ENCODE assay signal across 9 cellular contexts in genomic region chr20:5080384-5080877, GRCh38. TPM values are rescaled to one million over a fixed set of nuclear protein-coding genes. Genes with fewer than 3 reads are reported as not detected.
DNase-seq lines count a peak whose midpoint lies in the region; ATAC-seq and TF ChIP-seq lines count a peak whose summit lies in the region.
"Had no signal": no experiment of that assay in that cellular context is flagged by ENCODE, and none has a peak within 500 bp of the region (broad histone marks: within the 10 kb centered on the region; RNA-seq: fewer than 3 reads in every experiment).

No MANE protein-coding gene starts in this region.

- no peaks in the 10 kb centered on the region for H3K36me3 Mint-ChIP-seq in type B pancreatic cell

- H3K4me1 Mint-ChIP-seq in type B pancreatic cell (ENCODE audit: unreplicated experiment): peaks cover 4% of the 10 kb centered on the region

- no peak overlapping the region for H3K27ac Mint-ChIP-seq in type B pancreatic cell

- no peak for TF ChIP-seq CTCF in stomach (IDR thresholded peaks at IDR 0.05)
- no peak for TF ChIP-seq CTCF in type B pancreatic cell (conservative IDR thresholded peaks at IDR 0.05)

- no peak overlapping the region for H3K4me3 ChIP-seq in ACC112 (ENCODE audit: low read depth, low read length)
- H3K4me3 ChIP-seq in stomach: no peak overlapping the region
- H3K4me3 ChIP-seq: ovary had no signal

- peak overlapping the region; percentile 66 for H3K27ac ChIP-seq in ACC112 (ENCODE audit: low read depth, low read length)
- H3K27ac ChIP-seq in stomach: peak overlapping the region in 4 of 5 donors; percentile 17 to 87 (median 60)
- H3K27ac ChIP-seq: ovary had no signal

- DNase-seq in SK-MEL-5 (ENCODE audit: low read depth, low spot score) (peak; percentile 84), germinal center (ENCODE audit: low spot score) (peak; percentile 20), stomach (peak; percentile 46), type B pancreatic cell (ENCODE audit: extremely low spot score, unreplicated experiment) (no peak)
- no peak for DNase-seq in stimulated activated naive CD4-positive, alpha-beta T cell (lab: John Stamatoyannopoulos, UW)
- no peak for DNase-seq in stimulated activated CD4-positive, alpha-beta T cell treated with anti-CD3 and anti-CD28 coated beads, Interleukin-4, amount 100 ng/mL, for 24 hours

- H3K4me3 Mint-ChIP-seq in type B pancreatic cell: no peak overlapping the region

- peaks cover 3% of the 10 kb centered on the region for H3K27me3 Mint-ChIP-seq in type B pancreatic cell

- peak; percentile 34 for ATAC-seq in GM21423 (IDR thresholded peaks at IDR 0.05; ENCODE audit: unreplicated experiment)

- in situ Hi-C loops in SK-MEL-5 (cut with HindIII; ENCODE audit: low pct_unique_long_range_greater_than_20kb, low sequenced_read_pairs): no loop called here

- no peaks in the 10 kb centered on the region for H3K79me2 ChIP-seq in ACC112 (ENCODE audit: control insufficient read depth, insufficient read depth, low read length, unreplicated experiment)

- WGBS in stomach, 5 donors: 87 to 95% (median 92%) methylated on average over 10 of the region's 10 CpGs

- H3K4me1 ChIP-seq in ACC112 (ENCODE audit: control insufficient read depth, insufficient read depth, low read length, unreplicated experiment) (peaks cover 11% of the 10 kb centered on the region), stomach (peaks cover 0 to 27% (median 10%) of the 10 kb centered on the region in 4 donors)

- intact Hi-C loops in stomach (cut with DNase I; ENCODE audit: low total_unique reads): no loop called here

- no peak for TF ChIP-seq EP300 in stomach (IDR thresholded peaks at IDR 0.05)

- peak overlapping the region; percentile 47 for H2AFZ ChIP-seq in ACC112 (ENCODE audit: low read length, unreplicated experiment)

- no peaks in the 10 kb centered on the region for H3K9me3 ChIP-seq in stomach
- H3K9me3 ChIP-seq: ovary had no signal

- H3K27me3 ChIP-seq in ACC112 (ENCODE audit: insufficient read depth, low read length): no peaks in the 10 kb centered on the region
- H3K27me3 ChIP-seq in stomach: no peaks in the 10 kb centered on the region
- H3K27me3 ChIP-seq: ovary had no signal

- no peak for TF ChIP-seq POLR2A in stomach (IDR thresholded peaks at IDR 0.05)

- no peaks in the 10 kb centered on the region for H3K9me3 Mint-ChIP-seq in type B pancreatic cell

- no peaks in the 10 kb centered on the region for H3K36me3 ChIP-seq in ACC112 (ENCODE audit: insufficient read depth, low read length)
- H3K36me3 ChIP-seq in stomach: no peaks in the 10 kb centered on the region
- H3K36me3 ChIP-seq: ovary had no signal

RNA-seq across cellular contexts. Expression of gene TMEM230, which starts 32.4 kb away (rescaled TPM):
- 391 and 428 TPM in 2 replicates for total RNA-seq in SK-MEL-5 (2014; rRNA removed; shearing (Covaris generic))
- polyA plus RNA-seq in SK-MEL-5 (2015; cell fraction: cytosol; rRNA removed): 328 and 338 TPM in 2 replicates
- 113 and 143 TPM in 2 replicates for polyA plus RNA-seq in SK-MEL-5 (2015; cell fraction: nucleus; rRNA removed)
- 100 to 1,000 TPM in 1 of 5 donors, 10 to 100 TPM in 4; 30.9 to 100 (median 46.7) TPM for total RNA-seq in stomach
- polyA plus RNA-seq in stomach: 100 to 1,000 TPM in 2 of 3 donors, 10 to 100 TPM in 1; 80.4 to 166 (median 151) TPM
- 87.0 and 87.5 TPM in 2 replicates for total RNA-seq in type B pancreatic cell (ENCODE audit: low replicate concordance)

RNA-seq across cellular contexts. Expression of gene PCNA, which starts 39.3 kb away (rescaled TPM):
- 247 and 249 TPM in 2 replicates for total RNA-seq in SK-MEL-5 (2014; rRNA removed; shearing (Covaris generic))
- 271 and 296 TPM in 2 replicates for polyA plus RNA-seq in SK-MEL-5 (2015; cell fraction: cytosol; rRNA removed)
- polyA plus RNA-seq in SK-MEL-5 (2015; cell fraction: nucleus; rRNA removed): 126 and 138 TPM in 2 replicates
- 10 to 100 TPM in 3 of 5 donors, 1 to 10 TPM in 1, under 1 TPM in 1; 0.87 to 77.5 (median 21.4) TPM for total RNA-seq in stomach
- polyA plus RNA-seq in stomach: 10 to 100 TPM; 77.9 to 82.3 (median 78.2) TPM
- 128 and 180 TPM in 2 replicates for total RNA-seq in type B pancreatic cell (ENCODE audit: low replicate concordance)

RNA-seq across cellular contexts. Expression of gene CDS2, which starts 46.4 kb away (rescaled TPM):
- total RNA-seq in SK-MEL-5 (2014; rRNA removed; shearing (Covaris generic)): 66.3 and 75.2 TPM in 2 replicates
- polyA plus RNA-seq in SK-MEL-5 (2015; cell fraction: cytosol; rRNA removed): 42.6 and 64.2 TPM in 2 replicates
- polyA plus RNA-seq in SK-MEL-5 (2015; cell fraction: nucleus; rRNA removed): 30.1 and 32.8 TPM in 2 replicates
- total RNA-seq in stomach (10 to 100 TPM; 11.3 to 88.1 (median 47.9) TPM), type B pancreatic cell (ENCODE audit: low replicate concordance) (41.5 and 44.4 TPM in 2 replicates)
- polyA plus RNA-seq in stomach: 1 to 10 TPM; 2.1 to 8.0 (median 5.4) TPM

Comparison
In these comparisons a context has a peak if more than half of its experiments do, and no peak if none do; other contexts are left out.
1. DNase-seq: peak in SK-MEL-5 (single experiment), germinal center (single experiment) and stomach (single experiment); none in stimulated activated naive CD4-positive, alpha-beta T cell (0 of 6), type B pancreatic cell (single experiment) and stimulated activated CD4-positive, alpha-beta T cell treated with anti-CD3 and anti-CD28 coated beads, Interleukin-4, amount 100 ng/mL, for 24 hours (single experiment).